1 cellular context compared by ENCODE assay signal in genomic region chr1:99264201-99265021, GRCh38.
A peak's percentile ranks its signal among the peaks of the same experiment; 100 is the strongest.
TF ChIP-seq lines count a peak whose summit lies in the region.

Gene PLPPR4 (plus strand): TSS chr1:99264492. CDS start chr1:99264594, 102 bp downstream.

TF ChIP-seq in GM23338, 12 proteins besides CTCF, POLR2A, EP300 and RAD21 (continued from another document):
- TF ChIP-seq POLR2AphosphoS5 (IDR thresholded peaks at IDR 0.05; ENCODE audit: low read depth) (peak; percentile 53; the same call in 1 of the 2 replicates), CREB1 (CRISPR knock-in tag; IDR thresholded peaks at IDR 0.05; ENCODE audit: low read depth) (peak; percentile 33)
TF ChIP-seq in GM23338: peak in this region for 3.
